In genomic region chr15:70254186-70254974, GRCh38 we compare ENCODE assay signal across 18 cellular contexts.
A peak's percentile ranks its signal among the peaks of the same experiment; 100 is the strongest.
DNase-seq lines count a peak whose midpoint lies in the region; TF ChIP-seq lines count a peak whose summit lies in the region.
"Had no signal": no experiment of that assay in that cellular context is flagged by ENCODE, and none has a peak within 500 bp of the region (broad histone marks: within the 10 kb centered on the region; RNA-seq: fewer than 3 reads in every experiment).

No MANE protein-coding gene starts in this region.

- H3K9me3 Mint-ChIP-seq in nephron, result no peaks in the 10 kb centered on the region
- H3K9me3 Mint-ChIP-seq: GM23338 had no signal

- H2AFZ ChIP-seq in OCI-LY3 (ENCODE audit: low read depth, low read length), result no peak overlapping the region
- H2AFZ ChIP-seq: GM23338 had no signal

- no peaks in the 10 kb centered on the region for H3K9me3 ChIP-seq in OCI-LY3 (ENCODE audit: insufficient read depth, low read length)

- no peaks in the 10 kb centered on the region for H3K79me2 ChIP-seq in OCI-LY3 (ENCODE audit: low read length)

- H4K20me1 ChIP-seq in OCI-LY3 (ENCODE audit: insufficient read depth, low read length), result no peaks in the 10 kb centered on the region

- H3K27ac Mint-ChIP-seq in nephron, result peak overlapping the region; percentile 11 to 75 (median 29)
- H3K27ac Mint-ChIP-seq: GM23338 had no signal

- H3K27me3 ChIP-seq in OCI-LY3 (ENCODE audit: low read depth, low read length), result no peaks in the 10 kb centered on the region

- peak; percentile 43 for DNase-seq in NCI-H748 (lab: John Stamatoyannopoulos, UW; ENCODE audit: unreplicated experiment)
- DNase-seq in NCI-H748 treated with DMSO at 0.1 percent for 48 hours (lab: John Stamatoyannopoulos, UW), result no peak
- DNase-seq in CD1c-positive myeloid dendritic cell (ENCODE audit: extremely low spot score), result no peak
- DNase-seq in putamen (ENCODE audit: low spot score), result no peak
- DNase-seq in cerebellum (ENCODE audit: low spot score), result no peak
- DNase-seq: CD4-positive, alpha-beta memory T cell; DMS153; GF-D8; NCI-H1105; NCI-H1694 treated with DMSO at 0.1 percent for 48 hours; NCI-H446; NCI-H774; PC-3; RPMI8226 had no signal

- peak overlapping the region in 2 of 3 experiments; percentile 52 to 62 for H3K4me3 Mint-ChIP-seq in nephron
- H3K4me3 Mint-ChIP-seq: CD4-positive, alpha-beta memory T cell; GM23338 had no signal

- peaks cover 68% of the 10 kb centered on the region for H3K27me3 Mint-ChIP-seq in nephron (ENCODE audit: low read depth)
- H3K27me3 Mint-ChIP-seq: CD4-positive, alpha-beta memory T cell had no signal

- peaks cover 35% of the 10 kb centered on the region for H3K4me1 ChIP-seq in OCI-LY3 (ENCODE audit: low read length)

- H3K36me3 Mint-ChIP-seq in nephron (ENCODE audit: low read depth), result no peaks in the 10 kb centered on the region
- H3K36me3 Mint-ChIP-seq: CD4-positive, alpha-beta memory T cell had no signal

- H3K9ac ChIP-seq in OCI-LY3 (ENCODE audit: low read length), result no peak overlapping the region

- no peak overlapping the region for H3K27ac ChIP-seq in OCI-LY3 (ENCODE audit: low read length)

- TF ChIP-seq CTCF in OCI-LY3 (IDR thresholded peaks at IDR 0.05; ENCODE audit: low read depth, low read length), result no peak
- no peak for TF ChIP-seq CTCF in nephron (IDR thresholded peaks at IDR 0.05; ENCODE audit: unreplicated experiment in 3 of 3)

- no peaks in the 10 kb centered on the region for H3K36me3 ChIP-seq in OCI-LY3 (replicated peaks; ENCODE audit: low read depth, low read length)

- peaks cover 43% of the 10 kb centered on the region for H3K4me1 Mint-ChIP-seq in nephron

- peak overlapping the region; percentile 43 for H3K4me2 ChIP-seq in OCI-LY3 (ENCODE audit: low read length)
- H3K4me2 ChIP-seq: GM23338 had no signal

- H3K4me3 ChIP-seq in OCI-LY3 (ENCODE audit: low read length), result no peak overlapping the region
- H3K4me3 ChIP-seq: GM23338, K562 had no signal
